24 cellular contexts compared by ENCODE assay signal in genomic region chr14:41449057-41449456, GRCh38.
"Had no signal": no experiment of that assay in that cellular context is flagged by ENCODE, and none has a peak within 500 bp of the region (broad histone marks: within the 10 kb centered on the region; RNA-seq: fewer than 3 reads in every experiment).

No MANE protein-coding gene starts in this region.

- H3K4me1 Mint-ChIP-seq: activated naive CD4-positive, alpha-beta T cell treated with anti-CD3 and anti-CD28 coated beads, Interleukin-2, amount 50 U/mL, for 24 hours; naive B cell; neural crest cell; stimulated activated naive CD8-positive, alpha-beta T cell treated with anti-CD3 and anti-CD28 coated beads, Interleukin-15, amount 100 ng/mL, for 72 hours had no signal

- DNase-seq: activated CD4-positive, alpha-beta T cell treated with anti-CD3 and anti-CD28 coated beads, Interleukin-2, amount 50 U/mL, for 1 hour; activated CD8-positive, alpha-beta memory T cell treated with anti-CD3 and anti-CD28 coated beads, Interleukin-2, amount 50 U/mL, for 48 hours; activated effector memory CD4-positive, alpha-beta T cell treated with anti-CD3 and anti-CD28 coated beads, Interleukin-2, amount 50 U/mL, for 16 hours; activated T-cell treated with anti-CD3 and anti-CD28 coated beads, Interleukin-2, amount 50 U/mL, for 72 hours; effector CD8-positive, alpha-beta T cell; foreskin fibroblast; hippocampal formation; left colon; mucosa of descending colon; naive B cell; stimulated activated naive CD8-positive, alpha-beta T cell treated with anti-CD3 and anti-CD28 coated beads, Interleukin-15, amount 100 ng/mL, for 72 hours; T-helper 1 cell; T-helper 9 cell; transverse colon had no signal

- H3K9me3 Mint-ChIP-seq: activated naive CD4-positive, alpha-beta T cell treated with anti-CD3 and anti-CD28 coated beads, Interleukin-2, amount 50 U/mL, for 24 hours; activated T-cell treated with anti-CD3 and anti-CD28 coated beads, Interleukin-2, amount 50 U/mL, for 72 hours; dendritic cell treated with granulocyte-macrophage colony-stimulating factor and Interleukin-4, amounts not matched to agents 40 ng/mL and 50 ng/mL, for 4 days; naive B cell; neural crest cell had no signal

- ATAC-seq: activated CD4-positive, CD25-positive, alpha-beta regulatory T cell treated with anti-CD3 and anti-CD28 coated beads, Interleukin-2, amount 50 U/mL, for 24 hours; activated T-cell treated with anti-CD3 and anti-CD28 coated beads, Interleukin-2, amount 50 U/mL, for 72 hours; left colon; mucosa of descending colon; stimulated activated naive CD8-positive, alpha-beta T cell treated with anti-CD3 and anti-CD28 coated beads, Interleukin-15, amount 100 ng/mL, for 72 hours had no signal

- H3K27ac Mint-ChIP-seq: activated naive CD4-positive, alpha-beta T cell treated with anti-CD3 and anti-CD28 coated beads, Interleukin-2, amount 50 U/mL, for 24 hours; activated T-cell treated with anti-CD3 and anti-CD28 coated beads, Interleukin-2, amount 50 U/mL, for 72 hours; dendritic cell treated with granulocyte-macrophage colony-stimulating factor and Interleukin-4, amounts not matched to agents 40 ng/mL and 50 ng/mL, for 4 days; naive B cell; progenitor cell of endocrine pancreas; stimulated activated naive CD8-positive, alpha-beta T cell treated with anti-CD3 and anti-CD28 coated beads, Interleukin-15, amount 100 ng/mL, for 72 hours had no signal

- H3K4me3 Mint-ChIP-seq: activated naive CD4-positive, alpha-beta T cell treated with anti-CD3 and anti-CD28 coated beads, Interleukin-2, amount 50 U/mL, for 24 hours; activated T-cell treated with anti-CD3 and anti-CD28 coated beads, Interleukin-2, amount 50 U/mL, for 72 hours; dendritic cell treated with granulocyte-macrophage colony-stimulating factor and Interleukin-4, amounts not matched to agents 40 ng/mL and 50 ng/mL, for 4 days; naive B cell; neural crest cell; stimulated activated naive CD8-positive, alpha-beta T cell treated with anti-CD3 and anti-CD28 coated beads, Interleukin-15, amount 100 ng/mL, for 72 hours had no signal

- H3K36me3 Mint-ChIP-seq: activated naive CD4-positive, alpha-beta T cell treated with anti-CD3 and anti-CD28 coated beads, Interleukin-2, amount 50 U/mL, for 24 hours; naive B cell had no signal

- H3K27me3 Mint-ChIP-seq: dendritic cell treated with granulocyte-macrophage colony-stimulating factor and Interleukin-4, amounts not matched to agents 40 ng/mL and 50 ng/mL, for 4 days; naive B cell; progenitor cell of endocrine pancreas; stimulated activated naive CD8-positive, alpha-beta T cell treated with anti-CD3 and anti-CD28 coated beads, Interleukin-15, amount 100 ng/mL, for 72 hours had no signal

- H3K4me3 ChIP-seq: cardiac muscle cell, lung, mucosa of descending colon, right atrium auricular region, suprapubic skin, transverse colon, vagina had no signal
